18 cellular contexts compared by ENCODE assay signal in the genomic region with DNA sequence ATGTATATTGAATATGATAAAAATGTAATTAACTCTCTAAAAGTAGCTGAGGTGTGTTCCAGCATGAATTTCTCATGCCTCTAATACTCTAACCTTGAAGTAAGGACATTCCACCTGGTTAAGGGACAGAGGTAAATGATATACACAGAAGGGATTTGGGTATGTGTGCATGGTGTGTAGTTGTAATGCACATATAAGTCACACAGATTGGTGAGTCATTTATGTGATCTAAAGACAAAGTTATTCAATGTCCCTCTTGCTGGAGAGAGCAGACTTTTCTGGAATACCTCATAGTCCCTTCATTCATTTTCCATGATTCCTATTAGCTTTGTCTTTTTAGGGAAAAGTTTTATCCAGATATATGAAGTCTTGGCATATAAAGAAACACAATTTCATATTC.
A peak's percentile ranks its signal among the peaks of the same experiment; 100 is the strongest.
DNase-seq lines count a peak whose midpoint lies in the region; ATAC-seq and TF ChIP-seq lines count a peak whose summit lies in the region.
"Had no signal": no experiment of that assay in that cellular context is flagged by ENCODE, and none has a peak within 500 bp of the region (broad histone marks: within the 10 kb centered on the region; RNA-seq: fewer than 3 reads in every experiment).

No MANE protein-coding gene starts in this region.

- H3K27ac Mint-ChIP-seq in Calu3 (ENCODE audit: unreplicated experiment) = no peak overlapping the region
- H3K27ac Mint-ChIP-seq: B cell; CD8-positive, alpha-beta T cell; IgD-negative memory B cell had no signal

- peaks cover 17% of the 10 kb centered on the region for H3K4me1 Mint-ChIP-seq in Calu3 (ENCODE audit: low read depth, unreplicated experiment)
- H3K4me1 Mint-ChIP-seq: B cell had no signal

- H3K9me3 ChIP-seq in PC-3 (ENCODE audit: low read length) (no peaks in the 10 kb centered on the region), left ventricle myocardium inferior (replicated peaks) (no peaks in the 10 kb centered on the region)

- POLR2A ChIA-PET in PC-3 (lab: Charles Lee; ENCODE audit: unreplicated experiment) = interaction anchor here (0.5 to 0.6 kb wide), 2 partner anchors 8 to 239 kb away, joined by 3 read pairs; no protein-coding TSS in a partner anchor

- H3K27ac ChIP-seq in PC-3 (ENCODE audit: low read length) = peak overlapping the region; percentile 4
- H3K27ac ChIP-seq in foreskin keratinocyte = no peak overlapping the region
- H3K27ac ChIP-seq in left ventricle myocardium inferior (replicated peaks) = no peak overlapping the region
- H3K27ac ChIP-seq: BLaER1 treated with 17β-estradiol and CSF1 and Interleukin-3, amounts not matched to agents 10 nM and 100 nM had no signal

- H3K27me3 Mint-ChIP-seq in Calu3 (ENCODE audit: unreplicated experiment) = no peaks in the 10 kb centered on the region
- H3K27me3 Mint-ChIP-seq: B cell, IgD-negative memory B cell had no signal

- intact Hi-C loops in PC-3 (cut with micrococcal nuclease) (no loop called here), left ventricle myocardium inferior (cut with micrococcal nuclease) (no loop called here), Calu3 (cut with micrococcal nuclease; ENCODE audit: unreplicated experiment) (no loop called here)

- H3K9ac ChIP-seq in PC-3 (ENCODE audit: low read length) = no peak overlapping the region
- H3K9ac ChIP-seq: BLaER1 treated with 17β-estradiol and CSF1 and Interleukin-3, amounts not matched to agents 10 nM and 100 nM had no signal

- no peaks in the 10 kb centered on the region for H3K9me2 ChIP-seq in PC-3 (replicated peaks; ENCODE audit: low read length)

- peaks cover 16% of the 10 kb centered on the region for H3F3A ChIP-seq in PC-3 (ENCODE audit: low read length, unreplicated experiment)

- peak; percentile 15 for DNase-seq in HCEC 1CT
- peak; percentile 50 for DNase-seq in PC-3
- DNase-seq in foreskin keratinocyte = no peak
- DNase-seq in putamen (ENCODE audit: low spot score) = no peak
- no peak for DNase-seq in left ventricle myocardium inferior
- no peak for DNase-seq in Calu3
- no peak for DNase-seq in NCI-H226
- DNase-seq: CD8-positive, alpha-beta T cell; DMS 273 treated with DMSO at 0.1 percent for 48 hours; DMS53; DND-41; GDM1; GOT3; H7; KBM-7 had no signal

- H3K27me3 ChIP-seq in PC-3 (ENCODE audit: low read length) (no peaks in the 10 kb centered on the region), foreskin keratinocyte (no peaks in the 10 kb centered on the region), left ventricle myocardium inferior (ENCODE audit: low read depth) (no peaks in the 10 kb centered on the region)
- H3K27me3 ChIP-seq: BLaER1 treated with 17β-estradiol and CSF1 and Interleukin-3, amounts not matched to agents 10 nM and 100 nM had no signal

- no TSS peak for BruUV-seq in PC-3 (replicated peaks; lab: Mats Ljungman, UMichigan)
- no TSS peak for BruUV-seq in Calu3 (replicated peaks; lab: Mats Ljungman, UMichigan)

- TF ChIP-seq CTCF in PC-3 (conservative IDR thresholded peaks at IDR 0.05; ENCODE audit: low read depth, low read length) (no peak), foreskin keratinocyte (conservative IDR thresholded peaks at IDR 0.05) (no peak), left ventricle myocardium inferior (IDR thresholded peaks at IDR 0.05; ENCODE audit: borderline replicate concordance) (no peak), Calu3 (IDR thresholded peaks at IDR 0.05; ENCODE audit: unreplicated experiment) (no peak)

- CTCF ChIA-PET in PC-3 (lab: Charles Lee) = no interaction called here
- CTCF ChIA-PET in Calu3 (lab: Charles Lee) = no interaction called here

- H3K4me3 ChIP-seq in PC-3 (ENCODE audit: low read length) (no peak overlapping the region), left ventricle myocardium inferior (no peak overlapping the region)
- H3K4me3 ChIP-seq: BLaER1 treated with 17β-estradiol and CSF1 and Interleukin-3, amounts not matched to agents 10 nM and 100 nM had no signal

- H3K36me3 Mint-ChIP-seq in Calu3 (ENCODE audit: insufficient read depth, unreplicated experiment) = no peaks in the 10 kb centered on the region
- H3K36me3 Mint-ChIP-seq: CD8-positive, alpha-beta T cell; IgD-negative memory B cell had no signal

- H3K4me2 ChIP-seq in PC-3 (ENCODE audit: low read length) = no peak overlapping the region
- H3K4me2 ChIP-seq: BLaER1 treated with 17β-estradiol and CSF1 and Interleukin-3, amounts not matched to agents 10 nM and 100 nM had no signal

- ATAC-seq in PC-3 (no peak; the same call in 1 of the 2 replicates), foreskin keratinocyte (peak; percentile 40)
- ATAC-seq: CD8-positive, alpha-beta T cell had no signal

- H3K36me3 ChIP-seq in PC-3 (ENCODE audit: low read depth, low read length) = 0 out of 2 replicates have a peak, but pooled peaks cover 7% of the 10 kb centered on the region
- H3K36me3 ChIP-seq in left ventricle myocardium inferior = no peaks in the 10 kb centered on the region
- H3K36me3 ChIP-seq: BLaER1 treated with 17β-estradiol and CSF1 and Interleukin-3, amounts not matched to agents 10 nM and 100 nM had no signal

- H4K20me1 ChIP-seq in PC-3 (ENCODE audit: low read length) = no peaks in the 10 kb centered on the region
- H4K20me1 ChIP-seq: BLaER1 treated with 17β-estradiol and CSF1 and Interleukin-3, amounts not matched to agents 10 nM and 100 nM had no signal

- no peak overlapping the region for H3K4me3 Mint-ChIP-seq in Calu3 (ENCODE audit: low read depth, unreplicated experiment)
- H3K4me3 Mint-ChIP-seq: B cell; CD8-positive, alpha-beta T cell; IgD-negative memory B cell had no signal

- peaks cover 40% of the 10 kb centered on the region for H3K79me2 ChIP-seq in PC-3 (ENCODE audit: low read length)

- H3K9me3 Mint-ChIP-seq in Calu3 (ENCODE audit: low read depth, unreplicated experiment) = no peaks in the 10 kb centered on the region
- H3K9me3 Mint-ChIP-seq: CD8-positive, alpha-beta T cell; IgD-negative memory B cell had no signal

- peaks cover 31% of the 10 kb centered on the region for H3K4me1 ChIP-seq in PC-3 (ENCODE audit: insufficient read depth, low read length)
- H3K4me1 ChIP-seq in foreskin keratinocyte = no peaks in the 10 kb centered on the region
- H3K4me1 ChIP-seq in left ventricle myocardium inferior = no peaks in the 10 kb centered on the region
- H3K4me1 ChIP-seq: BLaER1 treated with 17β-estradiol and CSF1 and Interleukin-3, amounts not matched to agents 10 nM and 100 nM had no signal

- H2AFZ ChIP-seq in PC-3 (ENCODE audit: low read length) = no peak overlapping the region

Comparison
In these comparisons a context has a peak if more than half of its experiments do, and no peak if none do; other contexts are left out.
1. DNase-seq: peak in HCEC 1CT (single experiment) and PC-3 (single experiment); none in foreskin keratinocyte (0 of 2), putamen (single experiment), left ventricle myocardium inferior (single experiment), Calu3 (single experiment) and NCI-H226 (single experiment).